In genomic region chr15:68484696-68485400, GRCh38 we compare ENCODE assay signal across 13 cellular contexts. TPM values are rescaled to one million over a fixed set of nuclear protein-coding genes. Genes with fewer than 3 reads are reported as not detected.
DNase-seq lines count a peak whose midpoint lies in the region; ATAC-seq and TF ChIP-seq lines count a peak whose summit lies in the region.
"Had no signal": no experiment of that assay in that cellular context is flagged by ENCODE, and none has a peak within 500 bp of the region (broad histone marks: within the 10 kb centered on the region; RNA-seq: fewer than 3 reads in every experiment).

No MANE protein-coding gene starts in this region.

- DNase-seq in GM03348 (ENCODE audit: low spot score): peak; percentile 88
- DNase-seq in stomach: no peak
- no peak for DNase-seq in DMS153 (lab: John Stamatoyannopoulos, UW)
- DNase-seq in stimulated activated CD4-positive, alpha-beta T cell treated with anti-CD3 and anti-CD28 coated beads, Interleukin-2, amount 100 ng/mL, for 24 hours: no peak
- no peak for DNase-seq in stimulated activated naive CD8-positive, alpha-beta T cell treated with anti-CD3 and anti-CD28 coated beads, Interleukin-15, Interleukin-2, amounts not matched to agents 100 U/mL and 50 U/mL, for 24 hours
- DNase-seq: activated CD4-positive, alpha-beta T cell treated with anti-CD3 and anti-CD28 coated beads for 48 hours; activated naive CD4-positive, alpha-beta T cell treated with Interleukin-2 at 50 U/mL for 16 hours; NCI-H524; right lobe of liver had no signal

- ATAC-seq in gastroesophageal sphincter (peak; percentile 42), HG02610 (IDR thresholded peaks at IDR 0.05; ENCODE audit: unreplicated experiment) (no peak)
- ATAC-seq in stimulated activated naive CD8-positive, alpha-beta T cell treated with anti-CD3 and anti-CD28 coated beads, Interleukin-15, Interleukin-2, amounts not matched to agents 100 U/mL and 50 U/mL, for 24 hours: no peak
- ATAC-seq: right lobe of liver had no signal

- 30 to 42% methylated on average over 6 to 10 of the region's 14 CpGs for WGBS in gastroesophageal sphincter (ENCODE audit: low coverage in 1 of 2), 2 donors
- 47 to 66% (median 57%) methylated on average over 14 of the region's 14 CpGs for WGBS in stomach, 5 donors

- no peak for TF ChIP-seq CTCF in WI38 (IDR thresholded peaks at IDR 0.05; ENCODE audit: low read depth, low read length)
- no peak for TF ChIP-seq CTCF in gastroesophageal sphincter (IDR thresholded peaks at IDR 0.05)
- no peak for TF ChIP-seq CTCF in stomach (IDR thresholded peaks at IDR 0.05)

- intact Hi-C loops in stomach (cut with DNase I; ENCODE audit: low total_unique reads): no loop called here

- H3K4me3 ChIP-seq in WI38 (ENCODE audit: low read depth, low read length) (peak overlapping the region; percentile 36), gastroesophageal sphincter (no peak overlapping the region), stomach (no peak overlapping the region)
- H3K4me3 ChIP-seq: dorsolateral prefrontal cortex, right lobe of liver had no signal

- TF ChIP-seq EP300 in gastroesophageal sphincter (IDR thresholded peaks at IDR 0.05) (no peak), stomach (IDR thresholded peaks at IDR 0.05) (no peak)

- peaks cover 0 to 16% (median 7%) of the 10 kb centered on the region in 3 donors for H3K4me1 ChIP-seq in gastroesophageal sphincter
- peaks cover 0 to 31% (median 20%) of the 10 kb centered on the region in 4 donors for H3K4me1 ChIP-seq in stomach
- H3K4me1 ChIP-seq: right lobe of liver had no signal

- H3K9me3 ChIP-seq in gastroesophageal sphincter (no peaks in the 10 kb centered on the region), stomach (no peaks in the 10 kb centered on the region)
- H3K9me3 ChIP-seq: right lobe of liver had no signal

- no peak for TF ChIP-seq POLR2A in gastroesophageal sphincter (IDR thresholded peaks at IDR 0.05)
- no peak for TF ChIP-seq POLR2A in stomach (IDR thresholded peaks at IDR 0.05)

- H3K27ac ChIP-seq in gastroesophageal sphincter (peak overlapping the region in 3 of 4 donors; percentile 57 to 70 (median 60)), stomach (peak overlapping the region in 3 of 5 donors; percentile 59 to 71 (median 61))
- H3K27ac ChIP-seq: dorsolateral prefrontal cortex, right lobe of liver had no signal

- H3K36me3 ChIP-seq in gastroesophageal sphincter (no peaks in the 10 kb centered on the region), stomach (no peaks in the 10 kb centered on the region)
- H3K36me3 ChIP-seq: right lobe of liver had no signal

- peaks cover 41% of the 10 kb centered on the region for H3K27me3 ChIP-seq in gastroesophageal sphincter
- H3K27me3 ChIP-seq in stomach: no peaks in the 10 kb centered on the region
- H3K27me3 ChIP-seq: dorsolateral prefrontal cortex, right lobe of liver had no signal

RNA-seq across cellular contexts. Expression of gene ITGA11, which starts 52.9 kb away (rescaled TPM):
- total RNA-seq in gastroesophageal sphincter (1 to 10 TPM; 3.8 to 9.5 (median 6.7) TPM), stomach (10 to 100 TPM in 1 of 5 donors, 1 to 10 TPM in 3, under 1 TPM in 1; 0.58 to 12.1 (median 4.3) TPM)
- polyA plus RNA-seq in stomach: under 1 TPM; 0.08 to 1.00 (median 0.92) TPM
